18 cellular contexts compared by ENCODE assay signal in genomic region chr3:21826416-21826815, GRCh38.
"Had no signal": no experiment of that assay in that cellular context is flagged by ENCODE, and none has a peak within 500 bp of the region (broad histone marks: within the 10 kb centered on the region; RNA-seq: fewer than 3 reads in every experiment).

No MANE protein-coding gene starts in this region.

- H3K27me3 ChIP-seq: ascending aorta, right lobe of liver, spleen, suprapubic skin, upper lobe of left lung had no signal

- H3K4me1 ChIP-seq: prostate gland, right lobe of liver, spleen, suprapubic skin, upper lobe of left lung had no signal

- H3K4me3 ChIP-seq: ascending aorta, prostate gland, right lobe of liver, spleen, suprapubic skin, upper lobe of left lung had no signal

- H3K27ac Mint-ChIP-seq: activated naive CD8-positive, alpha-beta T cell treated with anti-CD3 and anti-CD28 coated beads, Interleukin-2, amount 50 U/mL, for 24 hours; dendritic cell treated with granulocyte-macrophage colony-stimulating factor and Interleukin-4, amounts not matched to agents 40 ng/mL and 50 ng/mL, for 4 days; nephron had no signal

- DNase-seq: activated CD4-positive, alpha-beta T cell treated with anti-CD3 and anti-CD28 coated beads for 4 hours; activated CD8-positive, alpha-beta memory T cell treated with anti-CD3 and anti-CD28 coated beads for 24 hours; activated naive CD4-positive, alpha-beta T cell treated with Interleukin-2 at 50 U/mL for 16 hours; activated naive CD8-positive, alpha-beta T cell treated with anti-CD3 and anti-CD28 coated beads, Interleukin-2, amount 50 U/mL, for 24 hours; caudate nucleus; erythroblast; right lobe of liver; spleen; stimulated activated CD4-positive, alpha-beta T cell treated with anti-CD3 and anti-CD28 coated beads, Interleukin-2, amount 100 ng/mL, for 24 hours; stimulated activated naive CD8-positive, alpha-beta T cell treated with anti-CD3 and anti-CD28 coated beads, Interleukin-15, Interleukin-2, amounts not matched to agents 100 U/mL and 50 U/mL, for 24 hours; SW 1271; upper lobe of left lung had no signal

- H3K27me3 Mint-ChIP-seq: activated naive CD8-positive, alpha-beta T cell treated with anti-CD3 and anti-CD28 coated beads, Interleukin-2, amount 50 U/mL, for 24 hours; dendritic cell treated with granulocyte-macrophage colony-stimulating factor and Interleukin-4, amounts not matched to agents 40 ng/mL and 50 ng/mL, for 4 days had no signal

- ATAC-seq: activated naive CD8-positive, alpha-beta T cell treated with anti-CD3 and anti-CD28 coated beads, Interleukin-2, amount 50 U/mL, for 24 hours; right lobe of liver; stimulated activated naive CD8-positive, alpha-beta T cell treated with anti-CD3 and anti-CD28 coated beads, Interleukin-15, Interleukin-2, amounts not matched to agents 100 U/mL and 50 U/mL, for 24 hours had no signal

- H3K9me3 Mint-ChIP-seq: activated naive CD8-positive, alpha-beta T cell treated with anti-CD3 and anti-CD28 coated beads, Interleukin-2, amount 50 U/mL, for 24 hours; nephron had no signal

- H3K4me3 Mint-ChIP-seq: activated naive CD8-positive, alpha-beta T cell treated with anti-CD3 and anti-CD28 coated beads, Interleukin-2, amount 50 U/mL, for 24 hours; dendritic cell treated with granulocyte-macrophage colony-stimulating factor and Interleukin-4, amounts not matched to agents 40 ng/mL and 50 ng/mL, for 4 days; nephron had no signal

- H3K4me1 Mint-ChIP-seq: activated naive CD8-positive, alpha-beta T cell treated with anti-CD3 and anti-CD28 coated beads, Interleukin-2, amount 50 U/mL, for 24 hours; nephron had no signal

- H3K9me3 ChIP-seq: ascending aorta, prostate gland, right lobe of liver, suprapubic skin, upper lobe of left lung had no signal

- H3K27ac ChIP-seq: ascending aorta, prostate gland, right lobe of liver, spleen, suprapubic skin, upper lobe of left lung, VCaP had no signal

- H3K36me3 ChIP-seq: ascending aorta, prostate gland, right lobe of liver, spleen, suprapubic skin, upper lobe of left lung had no signal
